In the genomic region with DNA sequence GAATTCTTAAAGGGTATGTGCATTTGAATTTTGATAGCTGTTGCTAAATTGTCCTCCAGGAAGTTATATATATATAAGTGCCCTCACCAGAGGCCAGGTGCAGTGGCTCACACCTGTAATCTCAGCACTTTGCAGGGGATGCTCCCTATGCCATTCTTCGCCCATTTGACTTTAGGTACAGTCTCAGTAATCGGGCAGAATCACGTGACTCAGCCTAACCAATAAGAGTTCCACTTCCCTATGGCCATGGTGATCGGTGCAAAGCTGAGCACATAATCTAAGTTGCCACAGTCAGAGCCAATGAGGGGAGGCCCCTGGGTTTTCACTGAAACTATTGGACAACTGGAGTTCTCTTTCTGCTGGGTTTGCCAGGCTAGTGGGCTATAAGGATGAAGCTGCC, we compare ENCODE assay signal across 26 cellular contexts.
"Had no signal": no experiment of that assay in that cellular context is flagged by ENCODE, and none has a peak within 500 bp of the region (broad histone marks: within the 10 kb centered on the region; RNA-seq: fewer than 3 reads in every experiment).

No MANE protein-coding gene starts in this region.

- H3K27ac ChIP-seq: ascending aorta, breast epithelium, cardiac muscle cell, colonic mucosa, epithelial cell of prostate, esophagus squamous epithelium, gastroesophageal sphincter had no signal

- H3K4me1 ChIP-seq: ascending aorta, breast epithelium, colonic mucosa, esophagus squamous epithelium had no signal

- H3K4me3 ChIP-seq: ascending aorta, breast epithelium, cardiac muscle cell, colonic mucosa, esophagus squamous epithelium, gastroesophageal sphincter had no signal

- H3K9me3 ChIP-seq: ascending aorta, breast epithelium, colonic mucosa, esophagus squamous epithelium had no signal

- ATAC-seq: activated CD8-positive, alpha-beta T cell treated with anti-CD3 and anti-CD28 coated beads for 36 hours; activated naive CD4-positive, alpha-beta T cell treated with anti-CD3 and anti-CD28 coated beads, Interleukin-2, amount 50 U/mL, for 72 hours; gastroesophageal sphincter had no signal

- H3K27me3 ChIP-seq: ascending aorta, breast epithelium, cardiac muscle cell, colonic mucosa, esophagus squamous epithelium, gastroesophageal sphincter had no signal

- H3K36me3 ChIP-seq: ascending aorta, breast epithelium, cardiac muscle cell, colonic mucosa, esophagus squamous epithelium, gastroesophageal sphincter had no signal

- FAIRE-seq: endometrium, endothelial cell of umbilical vein had no signal

- DNase-seq: activated CD4-positive, alpha-beta T cell treated with anti-CD3 and anti-CD28 coated beads for 48 hours; activated CD4-positive, alpha-beta T cell treated with anti-CD3 and anti-CD28 coated beads, Interleukin-2, amount 50 U/mL, for 1 hour; activated CD4-positive, alpha-beta T cell treated with anti-CD3 and anti-CD28 coated beads, Interleukin-2, amount 50 U/mL, for 48 hours; activated CD8-positive, alpha-beta memory T cell treated with anti-CD3 and anti-CD28 coated beads for 24 hours; activated CD8-positive, alpha-beta T cell treated with anti-CD3 and anti-CD28 coated beads for 36 hours; activated effector memory CD4-positive, alpha-beta T cell treated with anti-CD3 and anti-CD28 coated beads, Interleukin-2, amount 50 U/mL, for 16 hours; activated naive CD4-positive, alpha-beta T cell treated with anti-CD3 and anti-CD28 coated beads for 36 hours; activated naive CD8-positive, alpha-beta T cell treated with anti-CD3 and anti-CD28 coated beads, Interleukin-2, amount 10 ng/mL, durations not matched to agents 7 days and 5 days; activated T-cell treated with anti-CD3 and anti-CD28 coated beads, Interleukin-2, amount 50 U/mL, for 1 hour; activated T-cell treated with anti-CD3 and anti-CD28 coated beads, Interleukin-2, amount 50 U/mL, for 48 hours; central memory CD4-positive, alpha-beta T cell; cerebellar nuclear complex; colonic mucosa; effector CD8-positive, alpha-beta T cell; esophagus squamous epithelium; foreskin melanocyte; head of caudate nucleus; T-helper 2 cell had no signal
